1 cellular context compared by ENCODE assay signal in genomic region chr5:148826082-148826971, GRCh38.
TF ChIP-seq lines count a peak whose summit lies in the region.

ADRB2 (plus strand) TSS chr5:148826611; CDS start chr5:148826832, 221 bp downstream.

TF ChIP-seq in HEK293, 187 proteins besides CTCF, POLR2A, EP300 and RAD21 (continued from another document and continues in another):
- TF ChIP-seq ZNF513 (tag by site-specific recombination; IDR thresholded peaks at IDR 0.05) (no peak), ZNF645 (tag by site-specific recombination; IDR thresholded peaks at IDR 0.05) (no peak), ZNF426 (tag by site-specific recombination; IDR thresholded peaks at IDR 0.05) (no peak), INSM2 (tag by site-specific recombination; IDR thresholded peaks at IDR 0.05) (peak; percentile 29; the same call in 1 of the 2 replicates), ZNF266 (tag by site-specific recombination; IDR thresholded peaks at IDR 0.05; ENCODE audit: low read depth) (no peak), OSR2 (tag by site-specific recombination; IDR thresholded peaks at IDR 0.05) (peak; percentile 54; the same call in 1 of the 2 replicates), KLF17 (tag by site-specific recombination; IDR thresholded peaks at IDR 0.05) (peak; percentile 63; the same call in 1 of the 2 replicates), ZNF518A (tag by site-specific recombination; conservative IDR thresholded peaks at IDR 0.05; ENCODE audit: low read depth) (no peak), ZNF629 (tag by site-specific recombination; IDR thresholded peaks at IDR 0.05) (peak; percentile 46), ZNF175 (tag by site-specific recombination; IDR thresholded peaks at IDR 0.05) (no peak), ZNF843 (tag by site-specific recombination; IDR thresholded peaks at IDR 0.05) (peak; percentile 66), PRDM4 (tag by site-specific recombination; IDR thresholded peaks at IDR 0.05) (no peak), GFI1B (tag by site-specific recombination; IDR thresholded peaks at IDR 0.05) (no peak), ZBTB49 (tag by site-specific recombination; IDR thresholded peaks at IDR 0.05; ENCODE audit: low read depth) (no peak), ZNF140 (tag by site-specific recombination; IDR thresholded peaks at IDR 0.05) (no peak), ZNF214 (tag by site-specific recombination; IDR thresholded peaks at IDR 0.05; ENCODE audit: borderline replicate concordance) (no peak), BCL11A (tag by site-specific recombination; IDR thresholded peaks at IDR 0.05; ENCODE audit: low read depth) (no peak), ZNF223 (tag by site-specific recombination; IDR thresholded peaks at IDR 0.05) (no peak), ZNF354C (tag by site-specific recombination; IDR thresholded peaks at IDR 0.05; ENCODE audit: borderline replicate concordance, low read depth) (no peak), ZNF48 (tag by site-specific recombination; IDR thresholded peaks at IDR 0.05) (no peak), ZNF791 (tag by site-specific recombination; IDR thresholded peaks at IDR 0.05) (no peak), ZSCAN18 (tag by site-specific recombination; IDR thresholded peaks at IDR 0.05) (no peak), ZNF292 (tag by site-specific recombination; IDR thresholded peaks at IDR 0.05; ENCODE audit: borderline replicate concordance, low read depth) (no peak), ZNF433 (tag by site-specific recombination; IDR thresholded peaks at IDR 0.05; ENCODE audit: low read depth) (no peak), ZNF324 (tag by site-specific recombination; IDR thresholded peaks at IDR 0.05) (peak; percentile 69; the same call in 1 of the 2 replicates), IKZF3 (tag by site-specific recombination; IDR thresholded peaks at IDR 0.05) (peak; percentile 83), ZNF10 (tag by site-specific recombination; IDR thresholded peaks at IDR 0.05) (no peak), ZNF626 (tag by site-specific recombination; IDR thresholded peaks at IDR 0.05) (no peak), ZNF621 (tag by site-specific recombination; IDR thresholded peaks at IDR 0.05) (no peak), PBX3 (CRISPR knock-in tag; IDR thresholded peaks at IDR 0.05) (0 out of 2 replicates have a peak, but pooled peaks have one; percentile 21), ZSCAN23 (tag by site-specific recombination; IDR thresholded peaks at IDR 0.05) (no peak), ZNF514 (tag by site-specific recombination; IDR thresholded peaks at IDR 0.05) (no peak), ZNF133 (tag by site-specific recombination; IDR thresholded peaks at IDR 0.05) (peak; percentile 28; the same call in 1 of the 2 replicates), GLI2 (tag by site-specific recombination; IDR thresholded peaks at IDR 0.05; ENCODE audit: borderline replicate concordance, low read depth) (no peak), ZNF768 (tag by site-specific recombination; IDR thresholded peaks at IDR 0.05) (no peak), ATF2 (tag by site-specific recombination; IDR thresholded peaks at IDR 0.05; ENCODE audit: low read depth) (no peak), ZNF37A (tag by site-specific recombination; IDR thresholded peaks at IDR 0.05) (no peak), ZNF561 (tag by site-specific recombination; IDR thresholded peaks at IDR 0.05; ENCODE audit: borderline replicate concordance) (no peak), ZNF146 (tag by site-specific recombination; IDR thresholded peaks at IDR 0.05) (no peak), ZNF600 (tag by site-specific recombination; IDR thresholded peaks at IDR 0.05) (peak; percentile 91), YY1 (tag by site-specific recombination; IDR thresholded peaks at IDR 0.05) (no peak; the same call in 1 of the 2 replicates), TCF7L2 (IDR thresholded peaks at IDR 0.05; ENCODE audit: borderline replicate concordance, low read depth, low read length) (no peak), SP3 (tag by site-specific recombination; IDR thresholded peaks at IDR 0.05) (peak; percentile 97), ZNF132 (tag by site-specific recombination; IDR thresholded peaks at IDR 0.05; ENCODE audit: borderline replicate concordance) (no peak)
